ENCODE assay signal across 28 cellular contexts in the genomic region with DNA sequence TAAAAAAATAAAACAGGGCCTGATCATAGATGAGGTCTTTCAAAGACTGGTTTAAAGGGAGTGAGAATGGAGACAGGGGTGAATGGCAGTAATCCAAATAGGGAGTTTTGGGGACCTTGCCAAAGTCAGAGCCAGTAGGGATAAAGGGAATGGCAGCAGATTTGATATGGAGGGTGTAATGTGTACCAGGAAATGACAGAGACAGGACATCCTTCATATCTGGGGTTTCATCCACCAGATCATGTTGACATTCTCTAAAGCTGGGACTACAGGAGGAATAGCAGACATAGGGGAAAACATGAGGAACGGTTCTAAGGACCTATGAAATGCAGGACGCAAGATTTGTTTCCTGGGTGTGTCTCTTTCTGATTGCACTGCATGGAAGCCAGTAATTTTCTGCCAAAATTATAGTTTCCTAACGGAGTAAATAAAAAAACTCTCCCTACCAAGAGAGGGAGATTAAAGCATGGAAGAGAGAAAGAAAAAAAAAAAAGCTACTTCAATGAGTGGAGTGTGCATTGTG.
"Had no signal": no experiment of that assay in that cellular context is flagged by ENCODE, and none has a peak within 500 bp of the region (broad histone marks: within the 10 kb centered on the region; RNA-seq: fewer than 3 reads in every experiment).

No MANE protein-coding gene starts in this region.

- H3K27ac ChIP-seq: breast epithelium, colonic mucosa, spleen, thoracic aorta, vagina had no signal

- H3K36me3 Mint-ChIP-seq: activated naive CD8-positive, alpha-beta T cell treated with anti-CD3 and anti-CD28 coated beads for 36 hours; mesothelial cell of epicardium; naive thymus-derived CD8-positive, alpha-beta T cell; type B pancreatic cell had no signal

- H3K4me1 Mint-ChIP-seq: activated CD4-positive, alpha-beta T cell treated with anti-CD3 and anti-CD28 coated beads for 36 hours; activated naive CD8-positive, alpha-beta T cell treated with anti-CD3 and anti-CD28 coated beads for 36 hours; activated T-helper 17 cell treated with anti-CD3 and anti-CD28 coated beads, Interleukin-2, amount 50 U/mL, for 72 hours; naive thymus-derived CD8-positive, alpha-beta T cell had no signal

- FAIRE-seq: endothelial cell of umbilical vein had no signal

- DNase-seq: activated B cell treated with CpG ODN at 0.5 μM for 24 hours; activated CD4-positive, alpha-beta T cell treated with anti-CD3 and anti-CD28 coated beads for 36 hours; activated CD4-positive, alpha-beta T cell treated with anti-CD3 and anti-CD28 coated beads, Interleukin-2, amount 50 U/mL, for 4 hours; activated CD8-positive, alpha-beta memory T cell treated with anti-CD3 and anti-CD28 coated beads for 24 hours; activated CD8-positive, alpha-beta memory T cell treated with anti-CD3 and anti-CD28 coated beads, Interleukin-2, amount 50 U/mL, for 4 hours; activated naive CD8-positive, alpha-beta T cell treated with anti-CD3 and anti-CD28 coated beads for 36 hours; activated T-cell treated with anti-CD3 and anti-CD28 coated beads, Interleukin-2, amount 50 U/mL, for 24 hours; colonic mucosa; dorsolateral prefrontal cortex; effector memory CD8-positive, alpha-beta T cell; foreskin melanocyte; hippocampal formation; kidney glomerular epithelial cell; left ventricle myocardium superior; mammary epithelial cell; naive thymus-derived CD8-positive, alpha-beta T cell; spleen; stimulated activated CD4-positive, alpha-beta T cell treated with anti-CD3 and anti-CD28 coated beads, Interleukin-4, amount 100 ng/mL, for 1 hour; stimulated activated naive CD4-positive, alpha-beta T cell treated with Interleukin-2 at 50 U/mL for 16 hours had no signal

- H3K4me3 Mint-ChIP-seq: activated B cell treated with CpG ODN at 0.5 μM for 24 hours; activated CD4-positive, alpha-beta T cell treated with anti-CD3 and anti-CD28 coated beads for 36 hours; activated naive CD8-positive, alpha-beta T cell treated with anti-CD3 and anti-CD28 coated beads for 36 hours; activated T-cell treated with anti-CD3 and anti-CD28 coated beads, Interleukin-2, amount 50 U/mL, for 24 hours; activated T-helper 17 cell treated with anti-CD3 and anti-CD28 coated beads, Interleukin-2, amount 50 U/mL, for 72 hours; effector memory CD8-positive, alpha-beta T cell; mesothelial cell of epicardium; naive thymus-derived CD8-positive, alpha-beta T cell; type B pancreatic cell had no signal

- ATAC-seq: activated CD4-positive, alpha-beta T cell treated with anti-CD3 and anti-CD28 coated beads for 36 hours; activated T-helper 17 cell treated with anti-CD3 and anti-CD28 coated beads, Interleukin-2, amount 50 U/mL, for 72 hours; effector memory CD8-positive, alpha-beta T cell; esophagus mucosa; left ventricle myocardium superior; naive thymus-derived CD8-positive, alpha-beta T cell had no signal

- H3K9me3 Mint-ChIP-seq: activated B cell treated with CpG ODN at 0.5 μM for 24 hours; activated naive CD8-positive, alpha-beta T cell treated with anti-CD3 and anti-CD28 coated beads for 36 hours; mesothelial cell of epicardium; type B pancreatic cell had no signal

- H3K27me3 Mint-ChIP-seq: activated B cell treated with CpG ODN at 0.5 μM for 24 hours; activated CD4-positive, alpha-beta T cell treated with anti-CD3 and anti-CD28 coated beads for 36 hours; activated naive CD8-positive, alpha-beta T cell treated with anti-CD3 and anti-CD28 coated beads for 36 hours; activated T-cell treated with anti-CD3 and anti-CD28 coated beads, Interleukin-2, amount 50 U/mL, for 24 hours; activated T-helper 17 cell treated with anti-CD3 and anti-CD28 coated beads, Interleukin-2, amount 50 U/mL, for 72 hours; effector memory CD8-positive, alpha-beta T cell; naive thymus-derived CD8-positive, alpha-beta T cell; progenitor cell of endocrine pancreas; type B pancreatic cell had no signal

- H3K27ac Mint-ChIP-seq: activated B cell treated with CpG ODN at 0.5 μM for 24 hours; activated CD4-positive, alpha-beta T cell treated with anti-CD3 and anti-CD28 coated beads for 36 hours; activated naive CD8-positive, alpha-beta T cell treated with anti-CD3 and anti-CD28 coated beads for 36 hours; activated T-cell treated with anti-CD3 and anti-CD28 coated beads, Interleukin-2, amount 50 U/mL, for 24 hours; activated T-helper 17 cell treated with anti-CD3 and anti-CD28 coated beads, Interleukin-2, amount 50 U/mL, for 72 hours; effector memory CD8-positive, alpha-beta T cell; mesothelial cell of epicardium; naive thymus-derived CD8-positive, alpha-beta T cell; progenitor cell of endocrine pancreas; type B pancreatic cell had no signal
